Comparison of ENCODE assay signal across 9 cellular contexts in genomic region chrX:43750248-43750676, GRCh38.
A peak's percentile ranks its signal among the peaks of the same experiment; 100 is the strongest.
DNase-seq lines count a peak whose midpoint lies in the region; ATAC-seq and TF ChIP-seq lines count a peak whose summit lies in the region.
"Had no signal": no experiment of that assay in that cellular context is flagged by ENCODE, and none has a peak within 500 bp of the region (broad histone marks: within the 10 kb centered on the region; RNA-seq: fewer than 3 reads in every experiment).

No MANE protein-coding gene starts in this region.

- H2AFZ ChIP-seq in MM.1S (ENCODE audit: low read length) = 0 out of 2 replicates have a peak overlapping the region, but pooled peaks have one; percentile 53

- ATAC-seq in GM21717 (IDR thresholded peaks at IDR 0.05; ENCODE audit: unreplicated experiment) = peak; percentile 78
- peak; percentile 76 for ATAC-seq in RWPE2 (ENCODE audit: low read depth)
- peak; percentile 65 to 90 (median 78) for ATAC-seq in psoas muscle

- peaks cover 2% of the 10 kb centered on the region for H3K4me1 Mint-ChIP-seq in activated naive CD4-positive, alpha-beta T cell treated with anti-CD3 and anti-CD28 coated beads, Interleukin-2, amount 10 ng/mL, durations not matched to agents 7 days and 5 days

- H3K4me3 ChIP-seq in MM.1S (ENCODE audit: low read length) (no peak overlapping the region), RWPE2 (ENCODE audit: severe bottlenecking) (no peak overlapping the region), psoas muscle (no peak overlapping the region)

- no peak overlapping the region for H3K27ac Mint-ChIP-seq in activated naive CD4-positive, alpha-beta T cell treated with anti-CD3 and anti-CD28 coated beads, Interleukin-2, amount 10 ng/mL, durations not matched to agents 7 days and 5 days
- H3K27ac Mint-ChIP-seq: IgD-negative memory B cell had no signal

- H3K27me3 ChIP-seq in MM.1S (replicated peaks; ENCODE audit: insufficient read depth, low read length) (no peaks in the 10 kb centered on the region), RWPE2 (ENCODE audit: insufficient read depth, poor library complexity, severe bottlenecking) (no peaks in the 10 kb centered on the region), psoas muscle (ENCODE audit: insufficient read depth in 3 of 3, low read length in 2 of 3) (peaks cover 0 to 6% (median 0%) of the 10 kb centered on the region in 3 donors)

- 7 to 27% (median 16%) methylated on average over 6 of the region's 6 CpGs for WGBS in psoas muscle, 3 donors

- CTCF ChIA-PET in activated naive CD4-positive, alpha-beta T cell treated with anti-CD3 and anti-CD28 coated beads, Interleukin-2, amount 10 ng/mL, durations not matched to agents 7 days and 5 days (lab: Charles Lee) = interaction anchor here (0.7 to 3.1 kb wide), 6 partner anchors 15 to 1952 kb away, joined by 3 to 18 read pairs (median 4); no protein-coding TSS in a partner anchor

- H3K4me3 Mint-ChIP-seq in activated naive CD4-positive, alpha-beta T cell treated with anti-CD3 and anti-CD28 coated beads, Interleukin-2, amount 10 ng/mL, durations not matched to agents 7 days and 5 days = no peak overlapping the region
- H3K4me3 Mint-ChIP-seq: IgD-negative memory B cell had no signal

- DNase-seq in D341Med (ENCODE audit: low spot score) = peak; percentile 66
- peak; percentile 70 for DNase-seq in MM.1S
- DNase-seq in RWPE2 (ENCODE audit: low spot score) = no peak
- DNase-seq in activated naive CD4-positive, alpha-beta T cell treated with anti-CD3 and anti-CD28 coated beads, Interleukin-2, amount 10 ng/mL, durations not matched to agents 7 days and 5 days = peak; percentile 44
- peak in 41 of 42 donors; percentile 1 to 73 (median 38) for DNase-seq in head of caudate nucleus
- peak; percentile 23 to 49 for DNase-seq in psoas muscle
- no peak for DNase-seq in GDM1 (lab: John Stamatoyannopoulos, UW)

- H3F3A ChIP-seq in MM.1S (ENCODE audit: insufficient read depth, low read length) = no peaks in the 10 kb centered on the region

- H3K79me2 ChIP-seq in MM.1S (ENCODE audit: low read length) = no peaks in the 10 kb centered on the region

- H3K9me3 Mint-ChIP-seq in activated naive CD4-positive, alpha-beta T cell treated with anti-CD3 and anti-CD28 coated beads, Interleukin-2, amount 10 ng/mL, durations not matched to agents 7 days and 5 days = no peaks in the 10 kb centered on the region
- H3K9me3 Mint-ChIP-seq: IgD-negative memory B cell had no signal

- TF ChIP-seq CTCF in MM.1S (IDR thresholded peaks at IDR 0.05; ENCODE audit: low read length) (peak; percentile 58), RWPE2 (IDR thresholded peaks at IDR 0.05; ENCODE audit: poor library complexity, severe bottlenecking) (peak; percentile 50), psoas muscle (IDR thresholded peaks at IDR 0.05) (peak; percentile 56)

- H3K36me3 ChIP-seq in MM.1S (replicated peaks; ENCODE audit: insufficient read depth, low read length) (no peaks in the 10 kb centered on the region), RWPE2 (ENCODE audit: low read depth) (no peaks in the 10 kb centered on the region), psoas muscle (ENCODE audit: insufficient read depth in 1 of 2, low read depth in 1 of 2) (no peaks in the 10 kb centered on the region)

- no peaks in the 10 kb centered on the region for H4K20me1 ChIP-seq in MM.1S (ENCODE audit: insufficient read depth, low read length)

- H3K4me2 ChIP-seq in MM.1S (ENCODE audit: low read depth, low read length) = peak overlapping the region; percentile 49; the same call in 1 of the 2 replicates

- H3K36me3 Mint-ChIP-seq in activated naive CD4-positive, alpha-beta T cell treated with anti-CD3 and anti-CD28 coated beads, Interleukin-2, amount 10 ng/mL, durations not matched to agents 7 days and 5 days = no peaks in the 10 kb centered on the region
- H3K36me3 Mint-ChIP-seq: IgD-negative memory B cell had no signal

- intact Hi-C loops in head of caudate nucleus (cut with DNase I) (no loop called here), psoas muscle (cut with DNase I) (loop anchor here in 1 of 2 donors (1.0 to 2.0 kb wide), 2 partner anchors 191 to 401 kb away; no protein-coding TSS in a partner anchor)

- no peak overlapping the region for H3K27ac ChIP-seq in MM.1S (ENCODE audit: low read length)
- no peak overlapping the region for H3K27ac ChIP-seq in RWPE2 (ENCODE audit: poor library complexity, severe bottlenecking)
- no peak overlapping the region for H3K27ac ChIP-seq in psoas muscle

- H3K9ac ChIP-seq in MM.1S (ENCODE audit: low read length) = no peak overlapping the region

- H3K4me1 ChIP-seq in MM.1S (ENCODE audit: low read length) (0 out of 2 replicates have a peak, but pooled peaks cover 3% of the 10 kb centered on the region), RWPE2 (ENCODE audit: insufficient read depth, poor library complexity, severe bottlenecking) (no peaks in the 10 kb centered on the region), psoas muscle (no peaks in the 10 kb centered on the region)

- H3K9me3 ChIP-seq in MM.1S (replicated peaks; ENCODE audit: insufficient read depth, low read length) (no peaks in the 10 kb centered on the region), RWPE2 (ENCODE audit: severe bottlenecking) (no peaks in the 10 kb centered on the region), psoas muscle (no peaks in the 10 kb centered on the region)

- no peaks in the 10 kb centered on the region for H3K27me3 Mint-ChIP-seq in activated naive CD4-positive, alpha-beta T cell treated with anti-CD3 and anti-CD28 coated beads, Interleukin-2, amount 10 ng/mL, durations not matched to agents 7 days and 5 days

- H3K9me2 ChIP-seq in MM.1S (replicated peaks; ENCODE audit: insufficient read depth, low read length) = no peaks in the 10 kb centered on the region

Comparison
In these comparisons a context has a peak if more than half of its experiments do, and no peak if none do; other contexts are left out.
1. DNase-seq: peak in D341Med (single experiment), MM.1S (single experiment), activated naive CD4-positive, alpha-beta T cell treated with anti-CD3 and anti-CD28 coated beads, Interleukin-2, amount 10 ng/mL, durations not matched to agents 7 days and 5 days (single experiment), head of caudate nucleus (41 of 42) and psoas muscle (2 of 2); none in RWPE2 (single experiment) and GDM1 (single experiment).
2. Peak in every context shown above with its lines, with median percentiles within 50 percentile points of each other: ATAC-seq and CTCF ChIP-seq.